ENCODE assay signal across 19 cellular contexts in the genomic region with DNA sequence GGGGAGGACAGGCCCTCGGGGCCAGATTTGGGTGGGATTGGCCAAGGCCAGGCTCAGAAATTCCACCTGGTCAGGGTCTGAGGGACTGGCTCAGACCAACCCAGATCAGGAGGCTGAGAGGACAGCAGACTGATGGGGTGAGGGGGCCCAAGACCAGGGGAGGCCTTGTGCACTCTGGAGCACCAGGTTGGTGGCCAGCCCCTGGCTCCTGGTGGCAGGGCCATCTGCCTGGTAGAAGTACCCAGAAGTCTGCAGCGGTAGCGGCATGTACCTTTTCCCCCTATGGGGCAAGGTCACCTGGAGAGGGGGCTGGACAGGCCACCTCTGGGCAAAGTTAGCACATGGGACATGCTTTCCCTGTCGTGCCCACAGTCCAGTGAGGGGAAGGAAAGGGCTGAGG.
"Had no signal": no experiment of that assay in that cellular context is flagged by ENCODE, and none has a peak within 500 bp of the region (broad histone marks: within the 10 kb centered on the region; RNA-seq: fewer than 3 reads in every experiment).

No MANE protein-coding gene starts in this region.

- H3K4me1 ChIP-seq: colonic mucosa, heart left ventricle, pancreas, right lobe of liver, thyroid gland, upper lobe of left lung, uterus had no signal

- H3K9me3 ChIP-seq: colonic mucosa, heart left ventricle, mucosa of descending colon, pancreas, prostate gland, right lobe of liver, thyroid gland, upper lobe of left lung, uterus had no signal

- DNase-seq: colonic mucosa; dermis blood vessel endothelial cell; foreskin melanocyte; heart left ventricle; hippocampal formation; kidney glomerular epithelial cell; mammary epithelial cell; mucosa of descending colon; naive thymus-derived CD8-positive, alpha-beta T cell; occipital lobe; stimulated activated CD4-positive, alpha-beta T cell treated with anti-CD3 and anti-CD28 coated beads, Interleukin-2, amount 100 ng/mL, for 24 hours; stimulated activated CD4-positive, alpha-beta T cell treated with anti-CD3 and anti-CD28 coated beads, Interleukin-4, amount 100 ng/mL, for 4 hours; stimulated activated naive CD4-positive, alpha-beta T cell; thyroid gland; uterus had no signal

- H3K36me3 ChIP-seq: colonic mucosa, heart left ventricle, pancreas, prostate gland, right lobe of liver, thyroid gland, upper lobe of left lung, uterus had no signal

- H3K27me3 ChIP-seq: colonic mucosa, heart left ventricle, pancreas, right lobe of liver, thyroid gland, upper lobe of left lung, uterus had no signal

- H3K27ac ChIP-seq: colonic mucosa, heart left ventricle, pancreas, prostate gland, right lobe of liver, thyroid gland, upper lobe of left lung, uterus had no signal

- ATAC-seq: mucosa of descending colon; naive thymus-derived CD8-positive, alpha-beta T cell; pancreas had no signal

- H3K4me3 ChIP-seq: colonic mucosa, heart left ventricle, mucosa of descending colon, pancreas, prostate gland, right lobe of liver, thyroid gland, upper lobe of left lung, uterus had no signal
